Comparison of ENCODE assay signal across 14 cellular contexts in genomic region chr7:43385856-43386255, GRCh38.
DNase-seq lines count a peak whose midpoint lies in the region; ATAC-seq and TF ChIP-seq lines count a peak whose summit lies in the region.
"Had no signal": no experiment of that assay in that cellular context is flagged by ENCODE, and none has a peak within 500 bp of the region (broad histone marks: within the 10 kb centered on the region; RNA-seq: fewer than 3 reads in every experiment).

No MANE protein-coding gene starts in this region.

- H3F3A ChIP-seq in GM23248 (ENCODE audit: insufficient read depth): no peaks in the 10 kb centered on the region

- no peak overlapping the region for H3K4me2 ChIP-seq in GM23248 (ENCODE audit: unreplicated experiment)

- no peak overlapping the region for H3K9ac ChIP-seq in GM23248

- ATAC-seq in RWPE2 (ENCODE audit: low read depth) (peak; percentile 14; the same call in 1 of the 3 replicates), foreskin keratinocyte (peak; percentile 71), HG03159 (IDR thresholded peaks at IDR 0.05; ENCODE audit: unreplicated experiment) (no peak)
- ATAC-seq: left lobe of liver had no signal

- H3K27me3 ChIP-seq in GM23248 (replicated peaks; ENCODE audit: insufficient read depth) (no peaks in the 10 kb centered on the region), RWPE2 (ENCODE audit: insufficient read depth, poor library complexity, severe bottlenecking) (no peaks in the 10 kb centered on the region), foreskin keratinocyte (no peaks in the 10 kb centered on the region)
- H3K27me3 ChIP-seq: stomach had no signal

- H3K36me3 ChIP-seq in GM23248 (ENCODE audit: low read depth): no peaks in the 10 kb centered on the region
- H3K36me3 ChIP-seq in RWPE2 (ENCODE audit: low read depth): no peaks in the 10 kb centered on the region
- H3K36me3 ChIP-seq: stomach had no signal

- TF ChIP-seq CTCF in AG10803 (conservative IDR thresholded peaks at IDR 0.05; ENCODE audit: low read length) (no peak), RWPE2 (IDR thresholded peaks at IDR 0.05; ENCODE audit: poor library complexity, severe bottlenecking) (no peak), foreskin keratinocyte (conservative IDR thresholded peaks at IDR 0.05) (no peak), GM20000 (IDR thresholded peaks at IDR 0.05; ENCODE audit: extremely low read depth, missing control alignments) (no peak)

- WGBS in GM23248 (ENCODE audit: low coverage in 1 of 2, low lambda C conversion rate in 2 of 2, missing lambda C conversion rate in 2 of 2), 2 experiments: 58 to 75% methylated on average over 2 of the region's 2 CpGs

- H2AFZ ChIP-seq in GM23248: no peak overlapping the region

- H3K79me2 ChIP-seq in GM23248 (ENCODE audit: insufficient read depth): no peaks in the 10 kb centered on the region

- H3K4me1 ChIP-seq in GM23248 (ENCODE audit: insufficient read depth) (no peaks in the 10 kb centered on the region), RWPE2 (ENCODE audit: insufficient read depth, poor library complexity, severe bottlenecking) (no peaks in the 10 kb centered on the region), foreskin keratinocyte (no peaks in the 10 kb centered on the region)
- H3K4me1 ChIP-seq: stomach had no signal

- in situ Hi-C loops in GM23248 (cut with MboI): no loop called here

- H3K9me2 ChIP-seq in GM23248 (ENCODE audit: insufficient read depth): no peaks in the 10 kb centered on the region

- H3K4me3 ChIP-seq in AG10803 (ENCODE audit: low read length) (no peak overlapping the region), GM23248 (no peak overlapping the region), RWPE2 (ENCODE audit: severe bottlenecking) (no peak overlapping the region)
- H3K4me3 ChIP-seq: stomach had no signal

- H3K9me3 ChIP-seq in GM23248 (ENCODE audit: low read depth): no peaks in the 10 kb centered on the region
- peaks cover 3% of the 10 kb centered on the region for H3K9me3 ChIP-seq in RWPE2 (ENCODE audit: severe bottlenecking)
- H3K9me3 ChIP-seq: stomach had no signal

- H4K20me1 ChIP-seq in GM23248 (ENCODE audit: insufficient read depth): no peaks in the 10 kb centered on the region

- H3K27ac ChIP-seq in GM23248 (no peak overlapping the region), RWPE2 (ENCODE audit: poor library complexity, severe bottlenecking) (peak overlapping the region; percentile 42), foreskin keratinocyte (no peak overlapping the region)
- H3K27ac ChIP-seq: stomach, VCaP had no signal

- DNase-seq in AG10803 (ENCODE audit: low read depth): peak; percentile 17
- DNase-seq in GM23248: peak; percentile 22
- DNase-seq in RWPE2 (ENCODE audit: low spot score): no peak
- peak; percentile 84 to 96 for DNase-seq in foreskin keratinocyte
- DNase-seq in GM20000 (ENCODE audit: low spot score): no peak
- no peak for DNase-seq in activated CD4-positive, CD25-positive, alpha-beta regulatory T cell (lab: John Stamatoyannopoulos, UW)
- DNase-seq: effector CD4-positive, alpha-beta T cell; GDM1; KG1; NCI-H2029 treated with DMSO at 0.1 percent for 48 hours; stomach had no signal

Comparison
In these comparisons a context has a peak if more than half of its experiments do, and no peak if none do; other contexts are left out.
1. DNase-seq: peak in AG10803 (single experiment), GM23248 (single experiment) and foreskin keratinocyte (2 of 2); none in RWPE2 (single experiment), GM20000 (single experiment) and activated CD4-positive, CD25-positive, alpha-beta regulatory T cell (0 of 4).